In genomic region chr3:196569003-196569516, GRCh38 we compare ENCODE assay signal across 8 cellular contexts. TPM values are rescaled to one million over a fixed set of nuclear protein-coding genes. Genes with fewer than 3 reads are reported as not detected.
DNase-seq lines count a peak whose midpoint lies in the region; ATAC-seq and TF ChIP-seq lines count a peak whose summit lies in the region.

No MANE protein-coding gene starts in this region.

- H3K27ac Mint-ChIP-seq in activated naive CD4-positive, alpha-beta T cell treated with anti-CD3 and anti-CD28 coated beads, Interleukin-2, amount 50 U/mL, for 24 hours, result peak overlapping the region; percentile 94

- intact Hi-C loops in A673 (cut with micrococcal nuclease; ENCODE audit: unreplicated experiment), result no loop called here
- intact Hi-C loops in left ventricle myocardium inferior (cut with micrococcal nuclease), result no loop called here

- H3K27me3 Mint-ChIP-seq in activated naive CD4-positive, alpha-beta T cell treated with anti-CD3 and anti-CD28 coated beads, Interleukin-2, amount 50 U/mL, for 24 hours, result no peaks in the 10 kb centered on the region

- no peaks in the 10 kb centered on the region for H3K36me3 Mint-ChIP-seq in activated naive CD4-positive, alpha-beta T cell treated with anti-CD3 and anti-CD28 coated beads, Interleukin-2, amount 50 U/mL, for 24 hours

- H3K9me3 ChIP-seq in A673 (ENCODE audit: low read depth, low read length, poor library complexity, severe bottlenecking), result no peaks in the 10 kb centered on the region
- H3K9me3 ChIP-seq in left ventricle myocardium inferior (replicated peaks), result no peaks in the 10 kb centered on the region

- TF ChIP-seq CTCF in A673 (conservative IDR thresholded peaks at IDR 0.05; ENCODE audit: low read depth, low read length) (no peak), left ventricle myocardium inferior (IDR thresholded peaks at IDR 0.05; ENCODE audit: borderline replicate concordance) (no peak)

- BruUV-seq in A673 (replicated peaks; lab: Mats Ljungman, UMichigan), result no TSS peak

- H3K36me3 ChIP-seq in A673 (ENCODE audit: insufficient read depth, low read length, poor library complexity, severe bottlenecking) (no peaks in the 10 kb centered on the region), left ventricle myocardium inferior (peaks cover 18% of the 10 kb centered on the region)

- peaks cover 17% of the 10 kb centered on the region for H3K4me1 ChIP-seq in A673 (ENCODE audit: insufficient read depth, low read length, poor library complexity, severe bottlenecking)
- H3K4me1 ChIP-seq in left ventricle myocardium inferior, result peaks cover 42% of the 10 kb centered on the region

- POLR2A ChIA-PET in A673 (lab: Charles Lee; ENCODE audit: low non-redundant PET), result interaction anchor here (0.5 kb wide), 1 partner anchor 663 kb away, joined by 7 read pairs; no protein-coding TSS in a partner anchor

- peak overlapping the region; percentile 94 for H3K4me3 ChIP-seq in A673 (ENCODE audit: low read depth, low read length, poor library complexity, severe bottlenecking)
- H3K4me3 ChIP-seq in left ventricle myocardium inferior, result peak overlapping the region; percentile 74

- CTCF ChIA-PET in A673 (lab: Charles Lee), result interaction anchor here (0.8 to 1.0 kb wide), 2 partner anchors 40 kb away, joined by 3 read pairs; no protein-coding TSS in a partner anchor

- DNase-seq in A673 (ENCODE audit: low spot score) (peak; percentile 29), RPMI7951 (ENCODE audit: low read depth) (peak; percentile 30), left ventricle myocardium inferior (peak; percentile 17), retina (peak; percentile 50), NCI-H2196 (lab: John Stamatoyannopoulos, UW; ENCODE audit: unreplicated experiment) (no peak)

- H3K27ac ChIP-seq in A673 (ENCODE audit: low read depth, low read length, poor library complexity, severe bottlenecking) (peak overlapping the region; percentile 86), left ventricle myocardium inferior (replicated peaks) (peak overlapping the region; percentile 85)

- peak overlapping the region; percentile 97 for H3K4me3 Mint-ChIP-seq in activated naive CD4-positive, alpha-beta T cell treated with anti-CD3 and anti-CD28 coated beads, Interleukin-2, amount 50 U/mL, for 24 hours

- no peaks in the 10 kb centered on the region for H3K9me3 Mint-ChIP-seq in activated naive CD4-positive, alpha-beta T cell treated with anti-CD3 and anti-CD28 coated beads, Interleukin-2, amount 50 U/mL, for 24 hours

- peaks cover 32% of the 10 kb centered on the region for H3K4me1 Mint-ChIP-seq in activated naive CD4-positive, alpha-beta T cell treated with anti-CD3 and anti-CD28 coated beads, Interleukin-2, amount 50 U/mL, for 24 hours

- ATAC-seq in GM18867 (IDR thresholded peaks at IDR 0.05; ENCODE audit: unreplicated experiment) (peak; percentile 43), HG03103 (IDR thresholded peaks at IDR 0.05; ENCODE audit: low read depth, unreplicated experiment) (peak; percentile 33)

- no peaks in the 10 kb centered on the region for H3K27me3 ChIP-seq in A673 (replicated peaks; ENCODE audit: insufficient read depth, low read depth, low read length, poor library complexity)
- no peaks in the 10 kb centered on the region for H3K27me3 ChIP-seq in left ventricle myocardium inferior (ENCODE audit: low read depth)

RNA-seq across cellular contexts. Expression of gene FBXO45, which starts 0.6 kb away (rescaled TPM):
- total RNA-seq in A673 (2021) (20.9 and 23.0 TPM in 2 replicates), left ventricle myocardium inferior (7.3 TPM)
- total RNA-seq in RPMI7951 (2014; rRNA removed; shearing (Covaris generic)), result 16.6 and 21.7 TPM in 2 replicates

RNA-seq across cellular contexts. Expression of gene WDR53, which starts 0.7 kb away (rescaled TPM):
- total RNA-seq in A673 (2021) (17.8 and 23.1 TPM in 2 replicates), left ventricle myocardium inferior (10.0 TPM)
- 8.8 and 9.4 TPM in 2 replicates for total RNA-seq in RPMI7951 (2014; rRNA removed; shearing (Covaris generic))

RNA-seq across cellular contexts. Expression of gene SMCO1, which starts 53.9 kb away (rescaled TPM):
- not detected in 2 replicates for total RNA-seq in A673 (2021)
- not detected in 2 replicates for total RNA-seq in RPMI7951 (2014; rRNA removed; shearing (Covaris generic))
- 73.0 TPM for total RNA-seq in left ventricle myocardium inferior

Comparison
In these comparisons a context has a peak if more than half of its experiments do, and no peak if none do; other contexts are left out.
1. RNA of gene SMCO1, which starts 53.9 kb away (total RNA-seq): 73.0 TPM in left ventricle myocardium inferior (single experiment); not detected in A673 and not detected in RPMI7951; every median in the first group is over 10 times any median in the second.